Comparison of ENCODE assay signal across 17 cellular contexts in the genomic region with DNA sequence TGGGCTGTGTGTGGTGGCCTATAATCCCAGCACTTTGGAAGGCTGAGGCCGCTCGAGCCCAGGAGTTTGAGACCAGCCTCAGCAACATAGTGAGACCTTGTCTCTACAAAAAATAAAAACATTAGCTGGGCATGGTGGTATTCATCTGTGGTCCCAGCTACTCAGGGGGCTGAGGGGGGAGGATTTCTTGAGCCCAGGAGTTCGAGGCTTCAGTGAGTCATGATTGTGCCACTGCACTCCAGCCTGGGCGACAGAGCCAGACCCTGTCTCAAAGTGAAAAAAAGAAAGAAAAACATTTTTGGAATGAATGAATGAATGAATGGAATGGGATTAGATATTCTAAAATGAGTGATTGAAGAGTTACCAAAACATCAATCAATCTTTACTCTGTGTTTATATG.
DNase-seq lines count a peak whose midpoint lies in the region; ATAC-seq and TF ChIP-seq lines count a peak whose summit lies in the region.
"Had no signal": no experiment of that assay in that cellular context is flagged by ENCODE, and none has a peak within 500 bp of the region (broad histone marks: within the 10 kb centered on the region; RNA-seq: fewer than 3 reads in every experiment).

No MANE protein-coding gene starts in this region.

- peaks cover 33% of the 10 kb centered on the region for H3K4me1 ChIP-seq in adipocyte (ENCODE audit: control insufficient read depth, insufficient read depth, low read length)
- peaks cover 9% of the 10 kb centered on the region for H3K4me1 ChIP-seq in fibroblast of lung (ENCODE audit: control insufficient read depth, extremely low read depth, insufficient read depth, low read length)
- H3K4me1 ChIP-seq in skeletal muscle satellite cell (ENCODE audit: control insufficient read depth, insufficient read depth, low read length) = peaks cover 35% of the 10 kb centered on the region

- H3K4me2 ChIP-seq in fibroblast of lung (ENCODE audit: extremely low read depth, insufficient read depth, low read length) (peak overlapping the region; percentile 58), skeletal muscle satellite cell (ENCODE audit: low read length) (no peak overlapping the region)

- DNase-seq in EL (peak; percentile 25), adipocyte (ENCODE audit: low read depth) (peak; percentile 25), fibroblast of lung (ENCODE audit: low read depth in 2 of 2) (peak in 1 of 2 donors; percentile 12)
- no peak for DNase-seq in stimulated activated CD8-positive, alpha-beta memory T cell treated with anti-CD3 and anti-CD28 coated beads, Interleukin-4, amount 100 ng/mL, for 48 hours
- DNase-seq: activated CD4-positive, alpha-beta T cell treated with anti-CD3 and anti-CD28 coated beads, Interleukin-2, amount 50 U/mL, for 4 hours; activated effector memory CD4-positive, alpha-beta T cell treated with anti-CD3 and anti-CD28 coated beads, Interleukin-2, amount 50 U/mL, for 16 hours; activated T-cell treated with anti-CD3 and anti-CD28 coated beads for 4 hours; H9; NCI-H1417 treated with DMSO at 0.1 percent for 48 hours; NCI-H2107; T-helper 17 cell had no signal

- TF ChIP-seq CTCF in fibroblast of lung (conservative IDR thresholded peaks at IDR 0.05 in 1 of 2, IDR thresholded peaks at IDR 0.05 in 1 of 2; ENCODE audit: low read depth in 1 of 2, low read length in 2 of 2) = no peak

- no peaks in the 10 kb centered on the region for H4K20me1 ChIP-seq in fibroblast of lung (ENCODE audit: control insufficient read depth, extremely low read depth, insufficient read depth, low read length)

- peak overlapping the region; percentile 57 for H3K4me3 ChIP-seq in adipocyte (ENCODE audit: low read length)
- H3K4me3 ChIP-seq in fibroblast of lung (replicated peaks in 1 of 4; ENCODE audit: control extremely low read depth in 1 of 4, insufficient read depth in 1 of 4, low read depth in 3 of 4, low read length in 4 of 4) = no peak overlapping the region
- H3K4me3 ChIP-seq in skeletal muscle satellite cell (ENCODE audit: low read length) = no peak overlapping the region
- H3K4me3 ChIP-seq: lung had no signal

- no peaks in the 10 kb centered on the region for H3K79me2 ChIP-seq in fibroblast of lung (ENCODE audit: control insufficient read depth, insufficient read depth, low read length)

- H3K9ac ChIP-seq in adipocyte (ENCODE audit: low read length) (peak overlapping the region; percentile 37), fibroblast of lung (ENCODE audit: insufficient read depth, low read length) (no peak overlapping the region), skeletal muscle satellite cell (ENCODE audit: low read depth, low read length) (peak overlapping the region; percentile 2)

- H3K9me3 ChIP-seq in adipocyte (ENCODE audit: control insufficient read depth, low read length) = no peaks in the 10 kb centered on the region
- no peaks in the 10 kb centered on the region for H3K9me3 ChIP-seq in fibroblast of lung (ENCODE audit: control insufficient read depth, insufficient read depth, low read depth, low read length)
- no peaks in the 10 kb centered on the region for H3K9me3 ChIP-seq in skeletal muscle satellite cell (replicated peaks; ENCODE audit: low read length)
- H3K9me3 ChIP-seq: neutrophil had no signal

- H2AFZ ChIP-seq in fibroblast of lung (ENCODE audit: low read length) = no peak overlapping the region

- no peaks in the 10 kb centered on the region for H3K27me3 ChIP-seq in adipocyte (replicated peaks; ENCODE audit: control insufficient read depth, insufficient read depth, low read length)
- no peaks in the 10 kb centered on the region for H3K27me3 ChIP-seq in fibroblast of lung (ENCODE audit: control insufficient read depth, insufficient read depth, low read length)
- H3K27me3 ChIP-seq in skeletal muscle satellite cell (ENCODE audit: control insufficient read depth, insufficient read depth, low read length) = no peaks in the 10 kb centered on the region

- peak overlapping the region; percentile 60 for H3K27ac ChIP-seq in fibroblast of lung (ENCODE audit: insufficient read depth, low read length)
- H3K27ac ChIP-seq: neutrophil had no signal

- no peak for ATAC-seq in HG03469 (IDR thresholded peaks at IDR 0.05; ENCODE audit: unreplicated experiment)
- no peak for ATAC-seq in GM18511 (IDR thresholded peaks at IDR 0.05; ENCODE audit: unreplicated experiment)
- ATAC-seq in HG03159 (IDR thresholded peaks at IDR 0.05; ENCODE audit: unreplicated experiment) = no peak
- ATAC-seq: T-helper 17 cell had no signal

- no peaks in the 10 kb centered on the region for H3K36me3 ChIP-seq in adipocyte (ENCODE audit: control insufficient read depth, insufficient read depth, low read length, severe bottlenecking)
- no peaks in the 10 kb centered on the region for H3K36me3 ChIP-seq in fibroblast of lung (ENCODE audit: control insufficient read depth, insufficient read depth, low read length)
- H3K36me3 ChIP-seq in skeletal muscle satellite cell (ENCODE audit: insufficient read depth, low read length) = no peaks in the 10 kb centered on the region
- H3K36me3 ChIP-seq: neutrophil had no signal
